15 cellular contexts compared by ENCODE assay signal in genomic region chr11:109439684-109440083, GRCh38. TPM values are rescaled to one million over a fixed set of nuclear protein-coding genes. Genes with fewer than 3 reads are reported as not detected.
DNase-seq lines count a peak whose midpoint lies in the region; ATAC-seq and TF ChIP-seq lines count a peak whose summit lies in the region.
"Had no signal": no experiment of that assay in that cellular context is flagged by ENCODE, and none has a peak within 500 bp of the region (broad histone marks: within the 10 kb centered on the region; RNA-seq: fewer than 3 reads in every experiment).

No MANE protein-coding gene starts in this region.

- H3K27ac ChIP-seq in left ventricle myocardium inferior (replicated peaks), result no peak overlapping the region
- H3K27ac ChIP-seq: C4-2B had no signal

- H3K4me3 ChIP-seq in left ventricle myocardium inferior, result no peak overlapping the region
- H3K4me3 ChIP-seq: GM12878, GM23338 had no signal

- no peak for TF ChIP-seq CTCF in left ventricle myocardium inferior (IDR thresholded peaks at IDR 0.05; ENCODE audit: borderline replicate concordance)

- DNase-seq in Right ventricle myocardium superior (no peak), left ventricle myocardium inferior (no peak), NCI-H446 treated with DMSO at 0.1 percent for 48 hours (lab: John Stamatoyannopoulos, UW) (peak; percentile 55), cerebellar cortex (ENCODE audit: low spot score) (peak; percentile 11), activated T-cell treated with anti-CD3 and anti-CD28 coated beads for 4 hours (no peak)
- DNase-seq: ACHN; AML-193; Caco-2; CD4-positive, alpha-beta T cell; HCEC 1CT had no signal

- H3K9me3 ChIP-seq in left ventricle myocardium inferior (replicated peaks), result no peaks in the 10 kb centered on the region
- H3K9me3 ChIP-seq: Caco-2 had no signal

- no peaks in the 10 kb centered on the region for H3K4me1 ChIP-seq in left ventricle myocardium inferior
- H3K4me1 ChIP-seq: Caco-2 had no signal

- intact Hi-C loops in Right ventricle myocardium superior (cut with DNase I) (no loop called here), left ventricle myocardium inferior (cut with micrococcal nuclease) (no loop called here)

- ATAC-seq in Right ventricle myocardium superior (ENCODE audit: poor library complexity) (peak; percentile 59), GM19467 (IDR thresholded peaks at IDR 0.05; ENCODE audit: unreplicated experiment) (no peak)
- ATAC-seq: GM12878, GM23338 had no signal

- H3K27me3 ChIP-seq in left ventricle myocardium inferior (ENCODE audit: low read depth), result peaks cover 4% of the 10 kb centered on the region

- H3K36me3 ChIP-seq in left ventricle myocardium inferior, result no peaks in the 10 kb centered on the region

RNA-seq across cellular contexts. Expression of gene C11orf87, which starts 17.7 kb away (rescaled TPM):
- total RNA-seq in Right ventricle myocardium superior (0.03 TPM), left ventricle myocardium inferior (0.14 TPM)
- total RNA-seq: Caco-2; CD4-positive, alpha-beta T cell; GM12878; HT-29 had no signal

Comparison
In these comparisons a context has a peak if more than half of its experiments do, and no peak if none do; other contexts are left out.
1. DNase-seq: peak in NCI-H446 treated with DMSO at 0.1 percent for 48 hours (single experiment) and cerebellar cortex (single experiment); none in Right ventricle myocardium superior (single experiment), left ventricle myocardium inferior (single experiment) and activated T-cell treated with anti-CD3 and anti-CD28 coated beads for 4 hours (single experiment).